12 cellular contexts compared by ENCODE assay signal in the genomic region with DNA sequence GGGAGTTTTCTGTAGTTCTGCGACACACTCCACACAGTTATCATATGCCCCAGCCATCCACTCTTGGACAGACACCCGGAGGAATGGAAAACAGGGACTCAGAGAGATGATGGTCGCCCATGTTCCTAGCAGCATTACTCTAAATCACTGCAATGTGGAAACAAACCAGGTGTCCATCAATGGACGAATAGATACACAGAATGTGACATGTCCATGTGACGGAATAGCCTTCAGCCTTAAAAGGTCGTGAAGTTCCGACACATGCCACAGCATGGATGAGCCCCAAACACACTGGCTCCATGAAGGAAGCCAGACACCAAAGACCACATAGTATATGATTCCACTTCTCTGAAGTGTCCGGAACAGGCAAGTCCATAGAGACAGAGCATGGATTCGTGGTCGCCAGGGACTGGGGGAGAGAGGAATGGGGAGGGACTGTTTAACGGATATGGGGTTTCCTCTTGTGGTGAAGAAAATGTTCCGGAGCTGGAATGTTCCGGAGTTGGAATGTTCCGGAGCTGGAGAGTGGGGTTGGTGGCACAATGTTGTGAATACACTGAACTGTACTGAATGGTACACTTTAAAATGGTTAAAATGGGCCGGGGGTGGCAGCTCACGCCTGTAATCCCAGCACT. TPM values are rescaled to one million over a fixed set of nuclear protein-coding genes. Genes with fewer than 3 reads are reported as not detected.
DNase-seq lines count a peak whose midpoint lies in the region; ATAC-seq, FAIRE-seq and TF ChIP-seq lines count a peak whose summit lies in the region.
"Had no signal": no experiment of that assay in that cellular context is flagged by ENCODE, and none has a peak within 500 bp of the region (broad histone marks: within the 10 kb centered on the region; RNA-seq: fewer than 3 reads in every experiment).

No MANE protein-coding gene starts in this region.

- H3K9me3 Mint-ChIP-seq in nephron (no peaks in the 10 kb centered on the region), CD14-positive monocyte (peaks cover 0 to 4% (median 0%) of the 10 kb centered on the region in 7 donors)

- H3K36me3 ChIP-seq in A673 (ENCODE audit: insufficient read depth, low read length, poor library complexity, severe bottlenecking), result no peaks in the 10 kb centered on the region

- BruUV-seq in A673 (replicated peaks; lab: Mats Ljungman, UMichigan), result no TSS peak

- TF ChIP-seq CTCF in A673 (conservative IDR thresholded peaks at IDR 0.05; ENCODE audit: low read depth, low read length) (no peak), nephron (IDR thresholded peaks at IDR 0.05; ENCODE audit: unreplicated experiment in 3 of 3) (no peak), CD14-positive monocyte (IDR thresholded peaks at IDR 0.05) (no peak)

- TF ChIP-seq POLR2A in GM12892 (IDR thresholded peaks at IDR 0.05; ENCODE audit: low read depth, low read length), result no peak

- H3K4me1 Mint-ChIP-seq in nephron (peaks cover 53% of the 10 kb centered on the region), CD14-positive monocyte (peaks cover 11% of the 10 kb centered on the region)

- POLR2A ChIA-PET in A673 (lab: Charles Lee; ENCODE audit: low non-redundant PET), result no interaction called here

- DNase-seq in A673 (ENCODE audit: low spot score) (no peak), GM12892 (ENCODE audit: insufficient read length) (no peak), dermis microvascular lymphatic vessel endothelial cell (ENCODE audit: low read depth in 2 of 2) (peak; percentile 86), NCI-H69 (lab: John Stamatoyannopoulos, UW) (no peak), CD14-positive monocyte (ENCODE audit: low spot score) (no peak)
- no peak for DNase-seq in activated effector memory CD4-positive, alpha-beta T cell treated with Interleukin-2 at 50 U/mL for 16 hours
- DNase-seq: effector CD4-positive, alpha-beta T cell; NCI-H1105 treated with DMSO at 0.1 percent for 48 hours; NCI-H526 had no signal

- peak overlapping the region; percentile 24 for H3K27ac ChIP-seq in A673 (ENCODE audit: low read depth, low read length, poor library complexity, severe bottlenecking)
- H3K27ac ChIP-seq: SK-N-MC had no signal

- peaks cover 3% of the 10 kb centered on the region for H3K27me3 Mint-ChIP-seq in nephron (ENCODE audit: low read depth)
- peaks cover 27 to 35% (median 33%) of the 10 kb centered on the region in 3 donors for H3K27me3 Mint-ChIP-seq in CD14-positive monocyte (ENCODE audit: low read depth in 3 of 3)

- CTCF ChIA-PET in A673 (lab: Charles Lee), result interaction anchor here (0.9 kb wide), 1 partner anchor 31 kb away, joined by 3 read pairs; no protein-coding TSS in a partner anchor

- peak overlapping the region in 1 of 3 experiments; percentile 7 for H3K4me3 Mint-ChIP-seq in nephron
- H3K4me3 Mint-ChIP-seq in CD14-positive monocyte, result peak overlapping the region in 1 of 2 donors; percentile 9

- no peak overlapping the region for H3K4me3 ChIP-seq in A673 (ENCODE audit: low read depth, low read length, poor library complexity, severe bottlenecking)
- H3K4me3 ChIP-seq: SK-N-MC had no signal

- ATAC-seq in GM19452 (IDR thresholded peaks at IDR 0.05; ENCODE audit: unreplicated experiment), result no peak

- H3K27ac Mint-ChIP-seq in nephron (peak overlapping the region; percentile 64 to 93 (median 92)), CD14-positive monocyte (no peak overlapping the region)

- H3K27me3 ChIP-seq in A673 (replicated peaks; ENCODE audit: insufficient read depth, low read depth, low read length, poor library complexity), result no peaks in the 10 kb centered on the region

- intact Hi-C loops in A673 (cut with micrococcal nuclease; ENCODE audit: unreplicated experiment), result no loop called here
- intact Hi-C loops in CD14-positive monocyte (cut with micrococcal nuclease), result no loop called here

- peaks cover 46% of the 10 kb centered on the region for H3K4me1 ChIP-seq in A673 (ENCODE audit: insufficient read depth, low read length, poor library complexity, severe bottlenecking)

- H3K36me3 Mint-ChIP-seq in nephron (ENCODE audit: low read depth) (no peaks in the 10 kb centered on the region), CD14-positive monocyte (no peaks in the 10 kb centered on the region)

- FAIRE-seq in GM12892 (lab: Jason Lieb, UNC), result peak; percentile 36

- H3K9me3 ChIP-seq in A673 (ENCODE audit: low read depth, low read length, poor library complexity, severe bottlenecking), result no peaks in the 10 kb centered on the region

RNA-seq across cellular contexts. Expression of gene AFAP1, which starts 28.7 kb away (rescaled TPM):
- 42.6 and 42.9 TPM in 2 replicates for total RNA-seq in A673 (2021)
- polyA plus RNA-seq in GM12892 (2012; ENCODE audit: missing spikeins), result 0.28 TPM
- total RNA-seq in dermis microvascular lymphatic vessel endothelial cell, result 19.3 and 24.7 TPM in 2 replicates
- not detected for polyA plus RNA-seq in CD14-positive monocyte

Comparison
In these comparisons a context has a peak if more than half of its experiments do, and no peak if none do; other contexts are left out.
1. DNase-seq: peak in dermis microvascular lymphatic vessel endothelial cell (2 of 2); none in A673 (single experiment), GM12892 (single experiment), activated effector memory CD4-positive, alpha-beta T cell treated with Interleukin-2 at 50 U/mL for 16 hours (single experiment), NCI-H69 (single experiment) and CD14-positive monocyte (single experiment).
2. H3K27ac Mint-ChIP-seq: peak in nephron (3 of 3); none in CD14-positive monocyte (0 of 7).